ENCODE assay signal across 17 cellular contexts in genomic region chr2:96089356-96090180, GRCh38. TPM values are rescaled to one million over a fixed set of nuclear protein-coding genes. Genes with fewer than 3 reads are reported as not detected.
DNase-seq lines count a peak whose midpoint lies in the region; ATAC-seq and TF ChIP-seq lines count a peak whose summit lies in the region.
"Had no signal": no experiment of that assay in that cellular context is flagged by ENCODE, and none has a peak within 500 bp of the region (broad histone marks: within the 10 kb centered on the region; RNA-seq: fewer than 3 reads in every experiment).

No MANE protein-coding gene starts in this region.

- no peak for TF ChIP-seq CTCF in sigmoid colon (IDR thresholded peaks at IDR 0.05)

- CTCF ChIA-PET in activated CD8-positive, alpha-beta memory T cell treated with anti-CD3 and anti-CD28 coated beads, Interleukin-2, amount 10 ng/mL, durations not matched to agents 7 days and 5 days (lab: Charles Lee), result interaction anchor here (1.5 kb wide), 1 partner anchor 27 kb away, joined by 4 read pairs; no protein-coding TSS in a partner anchor

- no peak overlapping the region for H3K27ac ChIP-seq in sigmoid colon
- H3K27ac ChIP-seq: 22Rv1 had no signal

- no peak overlapping the region for H3K27ac Mint-ChIP-seq in activated CD8-positive, alpha-beta memory T cell treated with anti-CD3 and anti-CD28 coated beads, Interleukin-2, amount 10 ng/mL, durations not matched to agents 7 days and 5 days
- H3K27ac Mint-ChIP-seq: activated CD4-positive, alpha-beta T cell treated with anti-CD3 and anti-CD28 coated beads, Interleukin-2, amount 10 ng/mL, durations not matched to agents 24 days and 14 days; activated naive CD4-positive, alpha-beta T cell treated with anti-CD3 and anti-CD28 coated beads, Interleukin-2, amount 50 U/mL, for 24 hours; CD8-positive, alpha-beta T cell; T-cell had no signal

- no peaks in the 10 kb centered on the region for H3K4me1 ChIP-seq in sigmoid colon

- no peaks in the 10 kb centered on the region for H3K36me3 ChIP-seq in sigmoid colon

- TF ChIP-seq EP300 in sigmoid colon (IDR thresholded peaks at IDR 0.05), result no peak

- H3K36me3 Mint-ChIP-seq in activated CD8-positive, alpha-beta memory T cell treated with anti-CD3 and anti-CD28 coated beads, Interleukin-2, amount 10 ng/mL, durations not matched to agents 7 days and 5 days, result no peaks in the 10 kb centered on the region
- H3K36me3 Mint-ChIP-seq: CD8-positive, alpha-beta T cell; naive thymus-derived CD4-positive, alpha-beta T cell; T-cell; type B pancreatic cell had no signal

- DNase-seq in NCI-H1092 treated with DMSO at 0.1 percent for 48 hours (lab: John Stamatoyannopoulos, UW) (peak; percentile 25), NCI-H1092 (lab: John Stamatoyannopoulos, UW) (no peak), left ventricle myocardium superior (peak; percentile 79), sigmoid colon (peak; percentile 60), DMS53 (lab: John Stamatoyannopoulos, UW) (no peak), HuH-7.5 (ENCODE audit: low spot score) (no peak)
- peak; percentile 35 for DNase-seq in activated CD8-positive, alpha-beta memory T cell treated with anti-CD3 and anti-CD28 coated beads, Interleukin-2, amount 10 ng/mL, durations not matched to agents 7 days and 5 days
- DNase-seq: activated CD4-positive, alpha-beta T cell treated with anti-CD3 and anti-CD28 coated beads, Interleukin-2, amount 10 ng/mL, durations not matched to agents 24 days and 14 days had no signal

- H3K4me3 Mint-ChIP-seq in activated CD8-positive, alpha-beta memory T cell treated with anti-CD3 and anti-CD28 coated beads, Interleukin-2, amount 10 ng/mL, durations not matched to agents 7 days and 5 days, result no peak overlapping the region
- H3K4me3 Mint-ChIP-seq: activated CD4-positive, alpha-beta T cell treated with anti-CD3 and anti-CD28 coated beads, Interleukin-2, amount 10 ng/mL, durations not matched to agents 24 days and 14 days; activated naive CD4-positive, alpha-beta T cell treated with anti-CD3 and anti-CD28 coated beads, Interleukin-2, amount 50 U/mL, for 24 hours; CD8-positive, alpha-beta T cell; naive thymus-derived CD4-positive, alpha-beta T cell; T-cell; type B pancreatic cell had no signal

- TF ChIP-seq POLR2A in sigmoid colon (IDR thresholded peaks at IDR 0.05), result no peak

- intact Hi-C loops in left ventricle myocardium superior (cut with micrococcal nuclease) (no loop called here), sigmoid colon (cut with DNase I) (no loop called here)

- WGBS in sigmoid colon, 2 donors, result 79 to 84% methylated on average over 22 of the region's 22 CpGs

- H3K27me3 Mint-ChIP-seq in activated CD8-positive, alpha-beta memory T cell treated with anti-CD3 and anti-CD28 coated beads, Interleukin-2, amount 10 ng/mL, durations not matched to agents 7 days and 5 days, result peaks cover 21% of the 10 kb centered on the region
- H3K27me3 Mint-ChIP-seq: activated naive CD4-positive, alpha-beta T cell treated with anti-CD3 and anti-CD28 coated beads, Interleukin-2, amount 50 U/mL, for 24 hours; type B pancreatic cell had no signal

- H3K9me3 ChIP-seq in sigmoid colon, result no peaks in the 10 kb centered on the region

- H3K27me3 ChIP-seq in sigmoid colon, result no peaks in the 10 kb centered on the region

- no peak for ATAC-seq in activated CD8-positive, alpha-beta memory T cell treated with anti-CD3 and anti-CD28 coated beads, Interleukin-2, amount 10 ng/mL, durations not matched to agents 7 days and 5 days
- ATAC-seq in left ventricle myocardium superior (peak; percentile 75), esophagus mucosa (no peak)
- ATAC-seq: CD8-positive, alpha-beta T cell; naive thymus-derived CD4-positive, alpha-beta T cell; T-cell had no signal

- H3K4me1 Mint-ChIP-seq in activated CD8-positive, alpha-beta memory T cell treated with anti-CD3 and anti-CD28 coated beads, Interleukin-2, amount 10 ng/mL, durations not matched to agents 7 days and 5 days, result no peaks in the 10 kb centered on the region
- H3K4me1 Mint-ChIP-seq: activated naive CD4-positive, alpha-beta T cell treated with anti-CD3 and anti-CD28 coated beads, Interleukin-2, amount 50 U/mL, for 24 hours; T-cell had no signal

- H3K4me3 ChIP-seq in sigmoid colon, result no peak overlapping the region

- H3K9me3 Mint-ChIP-seq in activated CD8-positive, alpha-beta memory T cell treated with anti-CD3 and anti-CD28 coated beads, Interleukin-2, amount 10 ng/mL, durations not matched to agents 7 days and 5 days (ENCODE audit: low read depth), result no peaks in the 10 kb centered on the region
- H3K9me3 Mint-ChIP-seq: activated CD4-positive, alpha-beta T cell treated with anti-CD3 and anti-CD28 coated beads, Interleukin-2, amount 10 ng/mL, durations not matched to agents 24 days and 14 days; activated naive CD4-positive, alpha-beta T cell treated with anti-CD3 and anti-CD28 coated beads, Interleukin-2, amount 50 U/mL, for 24 hours; CD8-positive, alpha-beta T cell; type B pancreatic cell had no signal

RNA-seq across cellular contexts. Expression of gene ADRA2B, which starts 26.8 kb away (rescaled TPM):
- under 1 TPM; 0.09 to 0.15 TPM for total RNA-seq in activated CD8-positive, alpha-beta memory T cell treated with anti-CD3 and anti-CD28 coated beads, Interleukin-2, amount 10 ng/mL, durations not matched to agents 7 days and 5 days
- 5.0 TPM for total RNA-seq in left ventricle myocardium superior
- total RNA-seq in sigmoid colon, result 1 to 10 TPM in 2 of 4 donors, under 1 TPM in 2; 0.49 to 1.4 (median 0.83) TPM
- under 1 TPM in 2 of 3 donors, not detected in 1; under 0.01 to 0.54 TPM for polyA plus RNA-seq in sigmoid colon
- total RNA-seq in esophagus mucosa, result not detected
- total RNA-seq: fibroblast of lung had no signal
- polyA plus RNA-seq: naive thymus-derived CD4-positive, alpha-beta T cell had no signal

RNA-seq across cellular contexts. Expression of gene ASTL, which starts 48.7 kb away (rescaled TPM):
- 1 to 10 TPM; 1.9 to 6.4 TPM for total RNA-seq in activated CD8-positive, alpha-beta memory T cell treated with anti-CD3 and anti-CD28 coated beads, Interleukin-2, amount 10 ng/mL, durations not matched to agents 7 days and 5 days
- total RNA-seq in left ventricle myocardium superior (not detected), sigmoid colon (not detected), esophagus mucosa (0.28 TPM)
- polyA plus RNA-seq in sigmoid colon, result under 1 TPM in 1 of 3 donors, not detected in 2; 0.36 TPM
- total RNA-seq: fibroblast of lung, skeletal muscle tissue had no signal
- polyA plus RNA-seq: fibroblast of lung had no signal

RNA-seq across cellular contexts. Expression of gene GPAT2, which starts 54.9 kb away (rescaled TPM):
- total RNA-seq in activated CD8-positive, alpha-beta memory T cell treated with anti-CD3 and anti-CD28 coated beads, Interleukin-2, amount 10 ng/mL, durations not matched to agents 7 days and 5 days, result 10 to 100 TPM; 19.6 to 26.7 TPM
- 5.5 TPM for total RNA-seq in left ventricle myocardium superior
- 1 to 10 TPM in 3 of 4 donors, under 1 TPM in 1; 0.33 to 4.9 (median 3.1) TPM for total RNA-seq in sigmoid colon
- polyA plus RNA-seq in sigmoid colon, result 1 to 10 TPM in 1 of 3 donors, under 1 TPM in 2; 0.23 to 5.1 (median 0.60) TPM
- total RNA-seq in esophagus mucosa, result 0.44 TPM

RNA-seq across cellular contexts. Expression of gene DUSP2, which starts 55.7 kb away (rescaled TPM):
- total RNA-seq in activated CD8-positive, alpha-beta memory T cell treated with anti-CD3 and anti-CD28 coated beads, Interleukin-2, amount 10 ng/mL, durations not matched to agents 7 days and 5 days, result 10 to 100 TPM; 32.0 to 53.6 TPM
- total RNA-seq in left ventricle myocardium superior, result 1.9 TPM
- total RNA-seq in sigmoid colon, result 1 to 10 TPM in 3 of 4 donors, not detected in 1; 2.5 to 6.7 (median 3.0) TPM
- 10 to 100 TPM in 1 of 3 donors, 1 to 10 TPM in 2; 1.2 to 17.4 (median 1.2) TPM for polyA plus RNA-seq in sigmoid colon
- total RNA-seq in esophagus mucosa, result 1.8 TPM

Comparison
In these comparisons a context has a peak if more than half of its experiments do, and no peak if none do; other contexts are left out.
1. DNase-seq: peak in NCI-H1092 treated with DMSO at 0.1 percent for 48 hours (single experiment), activated CD8-positive, alpha-beta memory T cell treated with anti-CD3 and anti-CD28 coated beads, Interleukin-2, amount 10 ng/mL, durations not matched to agents 7 days and 5 days (single experiment), left ventricle myocardium superior (single experiment) and sigmoid colon (single experiment); none in NCI-H1092 (single experiment), DMS53 (single experiment) and HuH-7.5 (single experiment).